Comparison of ENCODE assay signal across 19 cellular contexts in genomic region chr19:2791440-2791839, GRCh38.
"Had no signal": no experiment of that assay in that cellular context is flagged by ENCODE, and none has a peak within 500 bp of the region (broad histone marks: within the 10 kb centered on the region; RNA-seq: fewer than 3 reads in every experiment).

No MANE protein-coding gene starts in this region.

- H3K27me3 ChIP-seq: foreskin keratinocyte, left lung, testis, transverse colon had no signal

- H3K27me3 Mint-ChIP-seq: naive thymus-derived CD8-positive, alpha-beta T cell; stimulated activated naive B cell treated with anti-CD40 and anti-IgM and Interleukin-4, amounts not matched to agents 10 μg/mL and 1 μg/mL and 100 μg/mL, for 72 hours; stimulated activated naive CD8-positive, alpha-beta T cell treated with anti-CD3 and anti-CD28 coated beads, Interleukin-15, amount 100 ng/mL, for 72 hours had no signal

- FAIRE-seq: endothelial cell of umbilical vein, keratinocyte had no signal

- DNase-seq: effector CD4-positive, alpha-beta T cell; endodermal cell; erythroblast; foreskin keratinocyte; immature natural killer cell; left lung; mucosa of descending colon; naive thymus-derived CD8-positive, alpha-beta T cell; posterior cingulate gyrus; stimulated activated CD4-positive, alpha-beta T cell treated with anti-CD3 and anti-CD28 coated beads, Interleukin-4, amount 100 ng/mL, for 1 hour; stimulated activated CD8-positive, alpha-beta memory T cell treated with anti-CD3 and anti-CD28 coated beads, Interleukin-4, amount 100 ng/mL, for 48 hours; stimulated activated naive B cell treated with anti-CD40 and anti-IgM and Interleukin-4, amounts not matched to agents 10 μg/mL and 1 μg/mL and 100 μg/mL, for 72 hours; stimulated activated naive CD8-positive, alpha-beta T cell treated with anti-CD3 and anti-CD28 coated beads, Interleukin-15, amount 100 ng/mL, for 72 hours; transverse colon had no signal

- ATAC-seq: foreskin keratinocyte; left lung; mucosa of descending colon; naive thymus-derived CD8-positive, alpha-beta T cell; stimulated activated naive B cell treated with anti-CD40 and anti-IgM and Interleukin-4, amounts not matched to agents 10 μg/mL and 1 μg/mL and 100 μg/mL, for 72 hours; stimulated activated naive CD8-positive, alpha-beta T cell treated with anti-CD3 and anti-CD28 coated beads, Interleukin-15, amount 100 ng/mL, for 72 hours had no signal

- H3K4me1 Mint-ChIP-seq: endodermal cell had no signal

- H3K27ac Mint-ChIP-seq: endodermal cell; immature natural killer cell; naive thymus-derived CD8-positive, alpha-beta T cell had no signal

- H3K4me1 ChIP-seq: foreskin keratinocyte had no signal

- H3K4me2 ChIP-seq: smooth muscle cell had no signal

- H3K4me3 ChIP-seq: coronary artery, left lung, mucosa of descending colon, smooth muscle cell, testis, transverse colon had no signal

- H3K9me3 ChIP-seq: left lung, mucosa of descending colon, testis, transverse colon had no signal

- H3K36me3 ChIP-seq: transverse colon had no signal

- H3K4me3 Mint-ChIP-seq: endodermal cell; immature natural killer cell; naive thymus-derived CD8-positive, alpha-beta T cell; stimulated activated naive B cell treated with anti-CD40 and anti-IgM and Interleukin-4, amounts not matched to agents 10 μg/mL and 1 μg/mL and 100 μg/mL, for 72 hours had no signal

- H3K27ac ChIP-seq: coronary artery, foreskin keratinocyte, left lung, testis, transverse colon had no signal

- H3K9me3 Mint-ChIP-seq: endodermal cell; immature natural killer cell; naive thymus-derived CD8-positive, alpha-beta T cell; stimulated activated naive B cell treated with anti-CD40 and anti-IgM and Interleukin-4, amounts not matched to agents 10 μg/mL and 1 μg/mL and 100 μg/mL, for 72 hours; stimulated activated naive CD8-positive, alpha-beta T cell treated with anti-CD3 and anti-CD28 coated beads, Interleukin-15, amount 100 ng/mL, for 72 hours had no signal
